In genomic region chr11:3056296-3057068, GRCh38 we compare ENCODE assay signal across 8 cellular contexts. TPM values are rescaled to one million over a fixed set of nuclear protein-coding genes. Genes with fewer than 3 reads are reported as not detected.
DNase-seq lines count a peak whose midpoint lies in the region; ATAC-seq and TF ChIP-seq lines count a peak whose summit lies in the region.

No MANE protein-coding gene starts in this region.

- no peak overlapping the region for H3K14ac ChIP-seq in neuronal stem cell (ENCODE audit: low read length)

- no peak overlapping the region for H4K8ac ChIP-seq in neuronal stem cell (ENCODE audit: low read depth, low read length)

- H3K4me3 ChIP-seq in AG10803 (ENCODE audit: low read length) (peak overlapping the region; percentile 97), epithelial cell of esophagus (ENCODE audit: low read length) (peak overlapping the region; percentile 88), neuronal stem cell (ENCODE audit: low read length in 2 of 2) (peak overlapping the region; percentile 84 to 96)

- TF ChIP-seq CTCF in AG10803 (conservative IDR thresholded peaks at IDR 0.05; ENCODE audit: low read length) (no peak), epithelial cell of esophagus (IDR thresholded peaks at IDR 0.05; ENCODE audit: insufficient read depth, low read depth, low read length, missing control alignments) (no peak)

- H3K79me1 ChIP-seq in neuronal stem cell (ENCODE audit: low read depth, low read length) = peaks cover 10% of the 10 kb centered on the region

- H3K4me1 ChIP-seq in neuronal stem cell (ENCODE audit: control insufficient read depth in 2 of 2, insufficient read depth in 1 of 2, low read depth in 1 of 2, low read length in 2 of 2) = peaks cover 11% of the 10 kb centered on the region in 2 donors

- DNase-seq in AG10803 (ENCODE audit: low read depth) (peak; percentile 30), epithelial cell of esophagus (ENCODE audit: low read depth) (no peak), neuronal stem cell (ENCODE audit: low spot score) (no peak), ecto neural progenitor cell (ENCODE audit: low spot score) (no peak), SKM-1 (lab: John Stamatoyannopoulos, UW; ENCODE audit: unreplicated experiment) (no peak), T-helper 9 cell (no peak)
- DNase-seq in activated CD4-positive, alpha-beta T cell treated with anti-CD3 and anti-CD28 coated beads for 48 hours = peak; percentile 48

- no peak overlapping the region for H2BK15ac ChIP-seq in neuronal stem cell (ENCODE audit: low read length)

- H2BK120ac ChIP-seq in neuronal stem cell (ENCODE audit: low read depth, low read length) = no peak overlapping the region

- no CpG with 5 or more reads among the region's 29 CpGs for WGBS in neuronal stem cell (ENCODE audit: extremely low coverage in 2 of 2, insufficient read length in 2 of 2, insufficient replicate concordance in 1 of 2), 2 donors

- H2AFZ ChIP-seq in neuronal stem cell (ENCODE audit: low read length) = peak overlapping the region; percentile 97

- peaks cover 0 to 2% of the 10 kb centered on the region in 2 donors for H3K9me3 ChIP-seq in neuronal stem cell (replicated peaks in 1 of 2; ENCODE audit: control insufficient read depth in 2 of 2, insufficient read depth in 1 of 2, low read depth in 1 of 2, low read length in 2 of 2)

- no peak overlapping the region for H4K91ac ChIP-seq in neuronal stem cell (ENCODE audit: low read depth, low read length, poor library complexity)

- H2BK12ac ChIP-seq in neuronal stem cell (ENCODE audit: low read length) = no peak overlapping the region

- no peaks in the 10 kb centered on the region for H3K27me3 ChIP-seq in neuronal stem cell (ENCODE audit: control insufficient read depth in 3 of 3, insufficient read depth in 3 of 3, low read depth in 1 of 3, low read length in 3 of 3)

- peak overlapping the region; percentile 29 for H3K4ac ChIP-seq in neuronal stem cell (ENCODE audit: low read length)

- peak overlapping the region; percentile 90 for H3K18ac ChIP-seq in neuronal stem cell (ENCODE audit: low read length)

- no peak overlapping the region for H3K23ac ChIP-seq in neuronal stem cell (ENCODE audit: low read depth, low read length, poor library complexity)

- peaks cover 5 to 27% of the 10 kb centered on the region in 2 donors for H3K36me3 ChIP-seq in neuronal stem cell (replicated peaks in 1 of 2; ENCODE audit: control insufficient read depth in 2 of 2, insufficient read depth in 2 of 2, low read length in 2 of 2)

- peak overlapping the region; percentile 81 for H3K4me2 ChIP-seq in neuronal stem cell (ENCODE audit: insufficient read depth, low read length, poor library complexity, severe bottlenecking)

- H2BK5ac ChIP-seq in neuronal stem cell (ENCODE audit: low read length) = no peak overlapping the region

- ATAC-seq in HG02642 (IDR thresholded peaks at IDR 0.05; ENCODE audit: poor library complexity, unreplicated experiment) = peak; percentile 10

- H3K9ac ChIP-seq in neuronal stem cell (ENCODE audit: low read depth, low read length, poor library complexity) = peak overlapping the region; percentile 95

- no peak overlapping the region for H3K27ac ChIP-seq in neuronal stem cell (replicated peaks; ENCODE audit: low read length)

- H2AK5ac ChIP-seq in neuronal stem cell (ENCODE audit: low read depth, low read length) = peak overlapping the region; percentile 56

RNA-seq across cellular contexts. Expression of gene CARS1, which starts 0.7 kb away (rescaled TPM):
- polyA plus RNA-seq in neuronal stem cell (2013, experiment 1 of 2) = 21.3 TPM
- 20.1 TPM for polyA plus RNA-seq in neuronal stem cell (2013, experiment 2 of 2)

Comparison
In these comparisons a context has a peak if more than half of its experiments do, and no peak if none do; other contexts are left out.
1. DNase-seq: peak in AG10803 (single experiment) and activated CD4-positive, alpha-beta T cell treated with anti-CD3 and anti-CD28 coated beads for 48 hours (single experiment); none in epithelial cell of esophagus (single experiment), neuronal stem cell (single experiment), ecto neural progenitor cell (single experiment), SKM-1 (single experiment) and T-helper 9 cell (single experiment).
2. Peak in every context shown above with its lines, with median percentiles within 50 percentile points of each other: H3K4me3 ChIP-seq.